9 cellular contexts compared by ENCODE assay signal in genomic region chr7:97027427-97028234, GRCh38. TPM values are rescaled to one million over a fixed set of nuclear protein-coding genes. Genes with fewer than 3 reads are reported as not detected.
DNase-seq lines count a peak whose midpoint lies in the region; ATAC-seq and TF ChIP-seq lines count a peak whose summit lies in the region.
"Had no signal": no experiment of that assay in that cellular context is flagged by ENCODE, and none has a peak within 500 bp of the region (broad histone marks: within the 10 kb centered on the region; RNA-seq: fewer than 3 reads in every experiment).

No MANE protein-coding gene starts in this region.

- peak; percentile 91 for ATAC-seq in GM19397 (IDR thresholded peaks at IDR 0.05; ENCODE audit: unreplicated experiment)
- ATAC-seq in HG03571 (IDR thresholded peaks at IDR 0.05; ENCODE audit: unreplicated experiment) = peak; percentile 90
- ATAC-seq in activated T-cell treated with anti-CD3 and anti-CD28 coated beads, Interleukin-2, amount 50 U/mL, for 4 hours = peak; percentile 77 to 78
- ATAC-seq in natural killer cell treated with Interleukin-12 subunit alpha and Interleukin-12 subunit beta and Interleukin-15 and Interleukin-18, amount 100 ng/mL, for 72 hours = peak; percentile 75 to 82

- H3K27me3 Mint-ChIP-seq in activated T-cell treated with anti-CD3 and anti-CD28 coated beads, Interleukin-2, amount 50 U/mL, for 4 hours (ENCODE audit: low read depth) = peaks cover 69% of the 10 kb centered on the region
- H3K27me3 Mint-ChIP-seq in natural killer cell treated with Interleukin-12 subunit alpha and Interleukin-12 subunit beta and Interleukin-15 and Interleukin-18, amount 100 ng/mL, for 72 hours = peaks cover 54 to 75% of the 10 kb centered on the region in 2 donors

- 5 to 6% (median 6%) methylated on average over 20 to 23 of the region's 23 CpGs for WGBS in stomach, 5 donors

- H3K4me1 ChIP-seq in OCI-LY7 (ENCODE audit: insufficient read depth, low read length, poor library complexity, severe bottlenecking) (no peaks in the 10 kb centered on the region), stomach (peaks cover 21 to 50% (median 42%) of the 10 kb centered on the region in 4 donors)

- H2AFZ ChIP-seq in OCI-LY7 (ENCODE audit: low read length) = peak overlapping the region; percentile 56; the same call in 1 of the 2 replicates

- no peak for TF ChIP-seq EP300 in stomach (IDR thresholded peaks at IDR 0.05)

- intact Hi-C loops in OCI-LY7 (cut with micrococcal nuclease; ENCODE audit: unreplicated experiment) (loop anchor here (1.0 to 2.0 kb wide), 3 partner anchors 612 to 1111 kb away; no protein-coding TSS in a partner anchor), stomach (cut with DNase I; ENCODE audit: low total_unique reads) (loop anchor here (5.0 to 10.0 kb wide), 2 partner anchors 950 to 1113 kb away; no protein-coding TSS in a partner anchor)

- CTCF ChIA-PET in OCI-LY7 (lab: Charles Lee; ENCODE audit: unreplicated experiment) = interaction anchor here (0.8 to 1.1 kb wide), 2 partner anchors 20 to 1113 kb away, joined by 3 to 4 read pairs; no protein-coding TSS in a partner anchor

- peaks cover 18 to 97% (median 50%) of the 10 kb centered on the region in 3 donors for H3K27me3 ChIP-seq in stomach

- peak; percentile 87 for TF ChIP-seq CTCF in OCI-LY7 (conservative IDR thresholded peaks at IDR 0.05; ENCODE audit: low read length)
- peak in 5 of 7 experiments; percentile 75 to 84 (median 79) for TF ChIP-seq CTCF in stomach (IDR thresholded peaks at IDR 0.05)

- no peaks in the 10 kb centered on the region for H3K9me2 ChIP-seq in OCI-LY7 (ENCODE audit: insufficient read depth, low read length)

- no peak overlapping the region for H3K27ac Mint-ChIP-seq in natural killer cell treated with Interleukin-12 subunit alpha and Interleukin-12 subunit beta and Interleukin-15 and Interleukin-18, amount 100 ng/mL, for 72 hours

- H3K4me2 ChIP-seq in OCI-LY7 (ENCODE audit: low read length) = no peak overlapping the region

- H4K20me1 ChIP-seq in OCI-LY7 (ENCODE audit: insufficient read depth, low read length) = no peaks in the 10 kb centered on the region

- peak overlapping the region; percentile 77 for H3K4me3 Mint-ChIP-seq in activated T-cell treated with anti-CD3 and anti-CD28 coated beads, Interleukin-2, amount 50 U/mL, for 4 hours
- H3K4me3 Mint-ChIP-seq in natural killer cell treated with Interleukin-12 subunit alpha and Interleukin-12 subunit beta and Interleukin-15 and Interleukin-18, amount 100 ng/mL, for 72 hours = peak overlapping the region; percentile 77

- BruUV-seq in OCI-LY7 (replicated peaks; lab: Mats Ljungman, UMichigan) = no TSS peak

- H3K4me1 Mint-ChIP-seq in activated T-cell treated with anti-CD3 and anti-CD28 coated beads, Interleukin-2, amount 50 U/mL, for 4 hours (ENCODE audit: low read depth) = peaks cover 36% of the 10 kb centered on the region
- peaks cover 25 to 32% of the 10 kb centered on the region in 2 donors for H3K4me1 Mint-ChIP-seq in natural killer cell treated with Interleukin-12 subunit alpha and Interleukin-12 subunit beta and Interleukin-15 and Interleukin-18, amount 100 ng/mL, for 72 hours (ENCODE audit: low read depth in 2 of 2)

- DNase-seq in COLO668 (lab: John Stamatoyannopoulos, UW; ENCODE audit: unreplicated experiment) = peak; percentile 78
- DNase-seq in OCI-LY7 (ENCODE audit: low spot score) = peak; percentile 71
- peak; percentile 53 for DNase-seq in activated T-cell treated with anti-CD3 and anti-CD28 coated beads, Interleukin-2, amount 50 U/mL, for 4 hours
- DNase-seq in fibroblast of gingiva (ENCODE audit: low read depth) = peak; percentile 79
- no peak for DNase-seq in natural killer cell treated with Interleukin-12 subunit alpha and Interleukin-12 subunit beta and Interleukin-15 and Interleukin-18, amount 100 ng/mL, for 72 hours (ENCODE audit: low spot score)
- peak; percentile 77 for DNase-seq in stomach

- H3K27ac ChIP-seq in OCI-LY7 (ENCODE audit: low read depth, low read length, poor library complexity, severe bottlenecking) (no peak overlapping the region), stomach (no peak overlapping the region)
- H3K27ac ChIP-seq: neutrophil had no signal

- H3K36me3 Mint-ChIP-seq in activated T-cell treated with anti-CD3 and anti-CD28 coated beads, Interleukin-2, amount 50 U/mL, for 4 hours (ENCODE audit: insufficient read depth) = no peaks in the 10 kb centered on the region
- no peaks in the 10 kb centered on the region for H3K36me3 Mint-ChIP-seq in natural killer cell treated with Interleukin-12 subunit alpha and Interleukin-12 subunit beta and Interleukin-15 and Interleukin-18, amount 100 ng/mL, for 72 hours

- no peaks in the 10 kb centered on the region for H3K9me3 ChIP-seq in OCI-LY7 (ENCODE audit: low read length)
- no peaks in the 10 kb centered on the region for H3K9me3 ChIP-seq in stomach
- H3K9me3 ChIP-seq: neutrophil had no signal

- POLR2A ChIA-PET in OCI-LY7 (lab: Charles Lee) = interaction anchor here (0.6 kb wide), 1 partner anchor 984 kb away, joined by 3 read pairs; no protein-coding TSS in a partner anchor

- H3K4me3 ChIP-seq in OCI-LY7 (ENCODE audit: low read depth, low read length, poor library complexity, severe bottlenecking) = no peak overlapping the region
- peak overlapping the region; percentile 24 to 55 (median 39) for H3K4me3 ChIP-seq in stomach

- H3K9me3 Mint-ChIP-seq in activated T-cell treated with anti-CD3 and anti-CD28 coated beads, Interleukin-2, amount 50 U/mL, for 4 hours = no peaks in the 10 kb centered on the region
- H3K9me3 Mint-ChIP-seq in natural killer cell treated with Interleukin-12 subunit alpha and Interleukin-12 subunit beta and Interleukin-15 and Interleukin-18, amount 100 ng/mL, for 72 hours = no peaks in the 10 kb centered on the region

- H3K36me3 ChIP-seq in OCI-LY7 (ENCODE audit: insufficient read depth, low read length) (no peaks in the 10 kb centered on the region), stomach (no peaks in the 10 kb centered on the region)
- H3K36me3 ChIP-seq: neutrophil had no signal

- H3K79me2 ChIP-seq in OCI-LY7 (ENCODE audit: insufficient read depth, low read depth, low read length) = no peaks in the 10 kb centered on the region

- no peak for TF ChIP-seq POLR2A in stomach (IDR thresholded peaks at IDR 0.05)

RNA-seq across cellular contexts. Expression of gene DLX5, which starts 3.0 kb away (rescaled TPM):
- total RNA-seq in OCI-LY7 (2014; rRNA removed; shearing (Covaris generic)) = not detected in 2 replicates
- not detected in 2 replicates for total RNA-seq in OCI-LY7 (2022)
- not detected for total RNA-seq in activated T-cell treated with anti-CD3 and anti-CD28 coated beads, Interleukin-2, amount 50 U/mL, for 4 hours
- not detected for total RNA-seq in natural killer cell treated with Interleukin-12 subunit alpha and Interleukin-12 subunit beta and Interleukin-15 and Interleukin-18, amount 100 ng/mL, for 72 hours
- total RNA-seq in stomach = 10 to 100 TPM in 1 of 5 donors, not detected in 4; 11.7 TPM
- polyA plus RNA-seq in stomach = under 1 TPM in 1 of 3 donors, not detected in 2; 0.23 TPM

RNA-seq across cellular contexts. Expression of gene DLX6, which starts 22.3 kb away (rescaled TPM):
- total RNA-seq in OCI-LY7 (2014; rRNA removed; shearing (Covaris generic)) = not detected in 2 replicates
- total RNA-seq in OCI-LY7 (2022) (not detected in 2 replicates), stomach (not detected)
- not detected for total RNA-seq in activated T-cell treated with anti-CD3 and anti-CD28 coated beads, Interleukin-2, amount 50 U/mL, for 4 hours
- not detected for total RNA-seq in natural killer cell treated with Interleukin-12 subunit alpha and Interleukin-12 subunit beta and Interleukin-15 and Interleukin-18, amount 100 ng/mL, for 72 hours
- polyA plus RNA-seq in stomach = under 1 TPM in 1 of 3 donors, not detected in 2; 0.08 TPM
